Comparison of ENCODE assay signal across 24 cellular contexts in genomic region chr18:51446571-51447210, GRCh38.
DNase-seq lines count a peak whose midpoint lies in the region; ATAC-seq and TF ChIP-seq lines count a peak whose summit lies in the region.
"Had no signal": no experiment of that assay in that cellular context is flagged by ENCODE, and none has a peak within 500 bp of the region (broad histone marks: within the 10 kb centered on the region; RNA-seq: fewer than 3 reads in every experiment).

No MANE protein-coding gene starts in this region.

- H3K4me3 ChIP-seq in left ventricle myocardium inferior = no peak overlapping the region
- no peak overlapping the region for H3K4me3 ChIP-seq in psoas muscle
- H3K4me3 ChIP-seq: A549; BLaER1 treated with 17β-estradiol and CSF1 and Interleukin-3, amounts not matched to agents 10 nM and 100 nM had no signal

- no peaks in the 10 kb centered on the region for H3K9me3 ChIP-seq in left ventricle myocardium inferior (replicated peaks)
- H3K9me3 ChIP-seq in psoas muscle = no peaks in the 10 kb centered on the region
- H3K9me3 ChIP-seq: A549; BLaER1 treated with 17β-estradiol and CSF1 and Interleukin-3, amounts not matched to agents 10 nM and 100 nM; SK-N-SH had no signal

- peak overlapping the region; percentile 63 for H3K27ac ChIP-seq in left ventricle myocardium inferior (replicated peaks)
- peak overlapping the region; percentile 62 for H3K27ac ChIP-seq in psoas muscle
- H3K27ac ChIP-seq: A549; BLaER1 treated with 17β-estradiol and CSF1 and Interleukin-3, amounts not matched to agents 10 nM and 100 nM; HL-60 had no signal

- H3K36me3 ChIP-seq in left ventricle myocardium inferior = no peaks in the 10 kb centered on the region
- no peaks in the 10 kb centered on the region for H3K36me3 ChIP-seq in psoas muscle (ENCODE audit: insufficient read depth in 1 of 2, low read depth in 1 of 2)
- H3K36me3 ChIP-seq: BLaER1 treated with 17β-estradiol and CSF1 and Interleukin-3, amounts not matched to agents 10 nM and 100 nM had no signal

- intact Hi-C loops in left ventricle myocardium inferior (cut with micrococcal nuclease) (no loop called here), left cardiac atrium (cut with DNase I) (no loop called here), psoas muscle (cut with DNase I) (loop anchor here in 1 of 2 donors (5.0 kb wide), 1 partner anchor 244 kb away; no protein-coding TSS in a partner anchor)

- no peaks in the 10 kb centered on the region for H3K27me3 ChIP-seq in left ventricle myocardium inferior (ENCODE audit: low read depth)
- H3K27me3 ChIP-seq in psoas muscle (ENCODE audit: insufficient read depth in 3 of 3, low read length in 2 of 3) = peaks cover 0 to 2% (median 0%) of the 10 kb centered on the region in 3 donors
- H3K27me3 ChIP-seq: BLaER1 treated with 17β-estradiol and CSF1 and Interleukin-3, amounts not matched to agents 10 nM and 100 nM had no signal

- H3K27me3 Mint-ChIP-seq in nephron progenitor cell (ENCODE audit: low read depth, poor library complexity) = peaks cover 8% of the 10 kb centered on the region

- peak overlapping the region; percentile 91 for H3K27ac Mint-ChIP-seq in nephron progenitor cell
- H3K27ac Mint-ChIP-seq: CD4-positive, alpha-beta T cell; IgD-negative memory B cell had no signal

- WGBS in psoas muscle, 3 donors = 70 to 74% (median 72%) methylated on average over 2 of the region's 2 CpGs

- peaks cover 59% of the 10 kb centered on the region for H3K4me1 Mint-ChIP-seq in nephron progenitor cell
- H3K4me1 Mint-ChIP-seq: IgD-negative memory B cell had no signal

- TF ChIP-seq CTCF in left ventricle myocardium inferior (IDR thresholded peaks at IDR 0.05; ENCODE audit: borderline replicate concordance) (no peak), nephron progenitor cell (IDR thresholded peaks at IDR 0.05) (no peak), psoas muscle (IDR thresholded peaks at IDR 0.05) (no peak)

- no peaks in the 10 kb centered on the region for H3K9me3 Mint-ChIP-seq in nephron progenitor cell
- H3K9me3 Mint-ChIP-seq: CD4-positive, alpha-beta T cell; IgD-negative memory B cell had no signal

- H3K4me1 ChIP-seq in left ventricle myocardium inferior = peaks cover 16% of the 10 kb centered on the region
- H3K4me1 ChIP-seq in psoas muscle = peaks cover 10% of the 10 kb centered on the region
- H3K4me1 ChIP-seq: A549; BLaER1 treated with 17β-estradiol and CSF1 and Interleukin-3, amounts not matched to agents 10 nM and 100 nM had no signal

- DNase-seq in left ventricle myocardium inferior (no peak), left cardiac atrium (no peak), nephron progenitor cell (no peak), psoas muscle (no peak), GF-D8 (lab: John Stamatoyannopoulos, UW) (no peak), DMS114 treated with DMSO at 0.1 percent for 48 hours (lab: John Stamatoyannopoulos, UW; ENCODE audit: unreplicated experiment) (no peak)
- DNase-seq: AML-193; CD4-positive, alpha-beta T cell; DMS79; EL; GDM1; NCI-H1092 treated with DMSO at 0.1 percent for 48 hours; NCI-H1436; NCI-H187 treated with DMSO at 0.1 percent for 48 hours; NCI-H2171 treated with DMSO at 0.1 percent for 48 hours; NCI-H345; NCI-H510A treated with DMSO at 0.1 percent for 48 hours; NCI-H748 treated with DMSO at 0.1 percent for 48 hours; SK-N-SH had no signal

- H3K4me3 Mint-ChIP-seq in nephron progenitor cell = peak overlapping the region; percentile 15
- H3K4me3 Mint-ChIP-seq: CD4-positive, alpha-beta T cell; IgD-negative memory B cell had no signal

- no peaks in the 10 kb centered on the region for H3K36me3 Mint-ChIP-seq in nephron progenitor cell (ENCODE audit: low read depth)
- H3K36me3 Mint-ChIP-seq: IgD-negative memory B cell had no signal

- ATAC-seq in left cardiac atrium = no peak
- ATAC-seq in psoas muscle = no peak
- ATAC-seq in GM21619 (IDR thresholded peaks at IDR 0.05; ENCODE audit: unreplicated experiment) = no peak
